Comparison of ENCODE assay signal across 8 cellular contexts in genomic region chr17:79796570-79797491, GRCh38.
A peak's percentile ranks its signal among the peaks of the same experiment; 100 is the strongest.
DNase-seq lines count a peak whose midpoint lies in the region; ATAC-seq and TF ChIP-seq lines count a peak whose summit lies in the region.

Gene CBX8 (minus strand): TSS chr17:79797077. CDS start chr17:79796998, 79 bp downstream.

- peaks cover 20% of the 10 kb centered on the region for H3K36me3 ChIP-seq in OCI-LY1 (ENCODE audit: insufficient read depth, low read length)

- no peaks in the 10 kb centered on the region for H3F3A ChIP-seq in OCI-LY1 (ENCODE audit: insufficient read depth, low read length)

- peak within 1 kb of the TSS; percentile 43 for H3K27ac ChIP-seq in OCI-LY1 (ENCODE audit: low read depth, low read length, poor library complexity, severe bottlenecking)

- no peaks in the 10 kb centered on the region for H3K79me2 ChIP-seq in OCI-LY1 (ENCODE audit: insufficient read depth, low read length)

- H4K20me1 ChIP-seq in OCI-LY1 (ENCODE audit: insufficient read depth, low read length) = no peaks in the 10 kb centered on the region

- H3K4me1 ChIP-seq in OCI-LY1 (ENCODE audit: insufficient read depth, low read length, severe bottlenecking) = peaks cover 44% of the 10 kb centered on the region

- no peak for TF ChIP-seq CTCF in OCI-LY1 (IDR thresholded peaks at IDR 0.05; ENCODE audit: low read length)
- no peak for TF ChIP-seq CTCF in epithelial cell of esophagus (IDR thresholded peaks at IDR 0.05; ENCODE audit: insufficient read depth, low read depth, low read length, missing control alignments)

- H2AFZ ChIP-seq in OCI-LY1 (ENCODE audit: low read length) = no peak within 1 kb of the TSS

- no peaks in the 10 kb centered on the region for H3K9me3 ChIP-seq in OCI-LY1 (ENCODE audit: low read length)

- H3K4me2 ChIP-seq in OCI-LY1 (ENCODE audit: low read length) = peak within 1 kb of the TSS; percentile 82

- H3K4me3 ChIP-seq in OCI-LY1 (ENCODE audit: low read depth, low read length, poor library complexity, severe bottlenecking) = peak within 1 kb of the TSS; percentile 72
- peak within 1 kb of the TSS; percentile 76 for H3K4me3 ChIP-seq in epithelial cell of esophagus (ENCODE audit: low read length)

- H3K27me3 ChIP-seq in OCI-LY1 (ENCODE audit: insufficient read depth, low read length) = peaks cover 6% of the 10 kb centered on the region

- peak; percentile 79 for ATAC-seq in GM21515 (IDR thresholded peaks at IDR 0.05; ENCODE audit: unreplicated experiment)

- peak within 1 kb of the TSS; percentile 73 for H3K9ac ChIP-seq in OCI-LY1 (ENCODE audit: low read length)

- H3K9me2 ChIP-seq in OCI-LY1 (ENCODE audit: low read depth, low read length) = no peaks in the 10 kb centered on the region

- peak; percentile 99 for DNase-seq in D341Med (ENCODE audit: low spot score)
- peak; percentile 99 for DNase-seq in HuH-7 (ENCODE audit: low spot score)
- DNase-seq in activated T-cell treated with anti-CD3 and anti-CD28 coated beads for 1 hour (ENCODE audit: low read depth) = peak; percentile 97
- peak; percentile 100 for DNase-seq in epithelial cell of esophagus (ENCODE audit: low read depth)
- DNase-seq in middle frontal gyrus (ENCODE audit: extremely low spot score, low spot score) = peak; percentile 96
- DNase-seq in stimulated activated CD8-positive, alpha-beta memory T cell treated with anti-CD3 and anti-CD28 coated beads, Interleukin-2, amount 100 ng/mL, for 1 hour (ENCODE audit: low read depth in 2 of 2) = peak; percentile 95 to 99

Comparison
In these comparisons a context has a peak if more than half of its experiments do, and no peak if none do; other contexts are left out.
1. Peak in every context shown above with its lines: DNase-seq, ATAC-seq, H3K4me3 ChIP-seq and H3K27ac ChIP-seq.